ENCODE assay signal across 1 cellular context in the genomic region with DNA sequence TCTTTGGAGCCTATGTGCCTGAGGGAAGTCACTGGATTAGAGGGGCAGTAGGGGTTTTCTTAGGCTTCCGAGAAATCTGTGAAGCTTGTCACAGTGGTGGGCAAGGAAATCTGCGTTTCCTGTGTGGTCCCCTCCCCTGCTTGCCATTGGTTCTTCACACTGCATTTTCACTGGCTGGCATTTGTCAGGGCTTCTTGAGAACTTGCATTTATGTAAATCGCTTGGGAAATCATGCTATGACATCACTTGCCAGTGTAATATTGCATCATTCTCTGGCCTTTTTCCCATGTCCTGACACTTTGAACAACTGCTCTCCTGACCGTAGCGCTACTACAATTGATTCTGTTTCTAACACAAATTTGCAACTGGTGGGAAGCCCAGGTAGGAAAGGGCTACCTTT.
TF ChIP-seq lines count a peak whose summit lies in the region.

No MANE protein-coding gene starts in this region.

TF ChIP-seq in K562, 482 proteins besides CTCF, POLR2A, EP300 and RAD21 (continued from another document):
- no peak for TF ChIP-seq PHTF2 (CRISPR knock-in tag; IDR thresholded peaks at IDR 0.05)
- TF ChIP-seq ETS2 (tag; IDR thresholded peaks at IDR 0.05; ENCODE audit: borderline replicate concordance, poor library complexity, severe bottlenecking), result no peak
- TF ChIP-seq ZNF347 (CRISPR knock-in tag; IDR thresholded peaks at IDR 0.05; ENCODE audit: low read depth), result no peak
- TF ChIP-seq ZZZ3 (IDR thresholded peaks at IDR 0.05), result no peak
